In genomic region chr10:79069325-79070090, GRCh38 we compare ENCODE assay signal across 8 cellular contexts. TPM values are rescaled to one million over a fixed set of nuclear protein-coding genes. Genes with fewer than 3 reads are reported as not detected.
A peak's percentile ranks its signal among the peaks of the same experiment; 100 is the strongest.
DNase-seq lines count a peak whose midpoint lies in the region; ATAC-seq and TF ChIP-seq lines count a peak whose summit lies in the region.

No MANE protein-coding gene starts in this region.

- CTCF ChIA-PET in Caco-2 (lab: Charles Lee): interaction anchor here (0.7 to 2.2 kb wide), 3 partner anchors 10 to 126 kb away, joined by 3 to 11 read pairs (median 5); no protein-coding TSS in a partner anchor
- CTCF ChIA-PET in activated CD8-positive, alpha-beta memory T cell treated with anti-CD3 and anti-CD28 coated beads, Interleukin-2, amount 10 ng/mL, durations not matched to agents 7 days and 5 days (lab: Charles Lee): interaction anchor here (0.8 to 5.2 kb wide), 5 partner anchors 80 to 136 kb away, joined by 3 to 27 read pairs (median 4); no protein-coding TSS in a partner anchor

- H3K9ac ChIP-seq in Karpas-422 (ENCODE audit: low read length): peak overlapping the region; percentile 77

- H3K4me2 ChIP-seq in Karpas-422 (ENCODE audit: low read depth, low read length, poor library complexity, severe bottlenecking): peak overlapping the region; percentile 100

- peaks cover 26% of the 10 kb centered on the region for H3K36me3 Mint-ChIP-seq in Caco-2 (ENCODE audit: insufficient read depth, unreplicated experiment)
- no peaks in the 10 kb centered on the region for H3K36me3 Mint-ChIP-seq in activated CD8-positive, alpha-beta memory T cell treated with anti-CD3 and anti-CD28 coated beads, Interleukin-2, amount 10 ng/mL, durations not matched to agents 7 days and 5 days

- no peaks in the 10 kb centered on the region for H3K27me3 ChIP-seq in Caco-2 (replicated peaks; ENCODE audit: control insufficient read depth, insufficient read depth, low read length)
- H3K27me3 ChIP-seq in Karpas-422 (ENCODE audit: low read length): 0 out of 2 replicates have a peak, but pooled peaks cover 3% of the 10 kb centered on the region
- no peaks in the 10 kb centered on the region for H3K27me3 ChIP-seq in muscle layer of duodenum (ENCODE audit: low read depth, low read length)
- no peaks in the 10 kb centered on the region for H3K27me3 ChIP-seq in tibial artery

- H3K27ac ChIP-seq in Karpas-422 (ENCODE audit: low read length) (0 out of 2 replicates have a peak overlapping the region, but pooled peaks have one; percentile 30), muscle layer of duodenum (ENCODE audit: low read length) (peak overlapping the region; percentile 80), tibial artery (peak overlapping the region; percentile 97 to 100)

- H3K27ac Mint-ChIP-seq in Caco-2 (ENCODE audit: unreplicated experiment): peak overlapping the region; percentile 89
- peak overlapping the region; percentile 77 for H3K27ac Mint-ChIP-seq in activated CD8-positive, alpha-beta memory T cell treated with anti-CD3 and anti-CD28 coated beads, Interleukin-2, amount 10 ng/mL, durations not matched to agents 7 days and 5 days

- no peaks in the 10 kb centered on the region for H3K9me2 ChIP-seq in Karpas-422 (replicated peaks; ENCODE audit: insufficient read depth, low read length)

- no peaks in the 10 kb centered on the region for H3K27me3 Mint-ChIP-seq in Caco-2 (ENCODE audit: insufficient read depth, unreplicated experiment)
- peaks cover 20% of the 10 kb centered on the region for H3K27me3 Mint-ChIP-seq in activated CD8-positive, alpha-beta memory T cell treated with anti-CD3 and anti-CD28 coated beads, Interleukin-2, amount 10 ng/mL, durations not matched to agents 7 days and 5 days

- H3K9me3 ChIP-seq in Caco-2: no peaks in the 10 kb centered on the region
- no peaks in the 10 kb centered on the region for H3K9me3 ChIP-seq in Karpas-422 (ENCODE audit: low read length)
- H3K9me3 ChIP-seq in muscle layer of duodenum (ENCODE audit: control insufficient read depth in 1 of 2, low read length in 2 of 2): no peaks in the 10 kb centered on the region
- H3K9me3 ChIP-seq in tibial artery: no peaks in the 10 kb centered on the region

- no peaks in the 10 kb centered on the region for H3K79me2 ChIP-seq in Karpas-422 (ENCODE audit: low read length)

- peaks cover 37% of the 10 kb centered on the region for H4K20me1 ChIP-seq in Karpas-422 (ENCODE audit: insufficient read depth, low read depth, low read length)

- TF ChIP-seq CTCF in Caco-2 (IDR thresholded peaks at IDR 0.05; ENCODE audit: insufficient read depth in 1 of 2, low read depth in 1 of 2, low read length in 1 of 2, severe bottlenecking in 1 of 2, unreplicated experiment in 1 of 2) (peak in 1 of 2 experiments; percentile 2), epithelial cell of esophagus (IDR thresholded peaks at IDR 0.05; ENCODE audit: insufficient read depth, low read depth, low read length, missing control alignments) (no peak), tibial artery (IDR thresholded peaks at IDR 0.05) (no peak)

- intact Hi-C loops in Caco-2 (cut with micrococcal nuclease; ENCODE audit: unreplicated experiment): loop anchor here (2.0 to 10.0 kb wide), 7 partner anchors 57 to 857 kb away; no protein-coding TSS in a partner anchor
- intact Hi-C loops in tibial artery (cut with DNase I; ENCODE audit: low total_unique reads): loop anchor here (2.0 to 5.0 kb wide), 4 partner anchors 88 to 382 kb away; no protein-coding TSS in a partner anchor

- TSS peak; percentile 9 for BruUV-seq in Caco-2 (replicated peaks; lab: Mats Ljungman, UMichigan)

- 0 out of 2 replicates have a peak overlapping the region, but pooled peaks have one; percentile 78 for H2AFZ ChIP-seq in Karpas-422 (ENCODE audit: low read length)

- H3K4me3 ChIP-seq in Caco-2 (ENCODE audit: low read depth, low read length) (peak overlapping the region; percentile 82), Karpas-422 (ENCODE audit: low read length) (peak overlapping the region; percentile 93), epithelial cell of esophagus (ENCODE audit: low read length) (peak overlapping the region; percentile 84), muscle layer of duodenum (ENCODE audit: low read depth in 1 of 2, low read length in 2 of 2) (peak overlapping the region; percentile 89 to 96), tibial artery (peak overlapping the region; percentile 70 to 95)

- peak; percentile 18 for ATAC-seq in GM21619 (IDR thresholded peaks at IDR 0.05; ENCODE audit: unreplicated experiment)
- ATAC-seq in activated CD8-positive, alpha-beta memory T cell treated with anti-CD3 and anti-CD28 coated beads, Interleukin-2, amount 10 ng/mL, durations not matched to agents 7 days and 5 days: peak; percentile 18

- POLR2A ChIA-PET in Caco-2 (lab: Charles Lee): no interaction called here

- H3K4me3 Mint-ChIP-seq in Caco-2 (ENCODE audit: unreplicated experiment): peak overlapping the region; percentile 74
- peak overlapping the region; percentile 91 for H3K4me3 Mint-ChIP-seq in activated CD8-positive, alpha-beta memory T cell treated with anti-CD3 and anti-CD28 coated beads, Interleukin-2, amount 10 ng/mL, durations not matched to agents 7 days and 5 days

- H3K4me1 Mint-ChIP-seq in Caco-2 (ENCODE audit: low read depth, unreplicated experiment): peaks cover 21% of the 10 kb centered on the region
- peaks cover 16% of the 10 kb centered on the region for H3K4me1 Mint-ChIP-seq in activated CD8-positive, alpha-beta memory T cell treated with anti-CD3 and anti-CD28 coated beads, Interleukin-2, amount 10 ng/mL, durations not matched to agents 7 days and 5 days

- peak in 1 of 2 experiments; percentile 48 for DNase-seq in Caco-2
- peak; percentile 65 for DNase-seq in Karpas-422
- peak; percentile 66 for DNase-seq in activated CD8-positive, alpha-beta memory T cell treated with anti-CD3 and anti-CD28 coated beads, Interleukin-2, amount 10 ng/mL, durations not matched to agents 7 days and 5 days
- DNase-seq in epithelial cell of esophagus (ENCODE audit: low read depth): peak; percentile 64
- DNase-seq in tibial artery: peak; percentile 60 to 85
- no peak for DNase-seq in SKM-1 treated with dmso at 0.1 percent for 144 hours (lab: John Stamatoyannopoulos, UW; ENCODE audit: unreplicated experiment)

- no peaks in the 10 kb centered on the region for H3K36me3 ChIP-seq in Caco-2 (ENCODE audit: control insufficient read depth, insufficient read depth, low read length)
- no peaks in the 10 kb centered on the region for H3K36me3 ChIP-seq in Karpas-422 (ENCODE audit: insufficient read depth, low read length)
- no peaks in the 10 kb centered on the region for H3K36me3 ChIP-seq in muscle layer of duodenum (ENCODE audit: control insufficient read depth in 1 of 2, insufficient read depth in 2 of 2, low read length in 2 of 2)
- no peaks in the 10 kb centered on the region for H3K36me3 ChIP-seq in tibial artery

- H3K9me3 Mint-ChIP-seq in Caco-2 (ENCODE audit: unreplicated experiment): no peaks in the 10 kb centered on the region
- H3K9me3 Mint-ChIP-seq in activated CD8-positive, alpha-beta memory T cell treated with anti-CD3 and anti-CD28 coated beads, Interleukin-2, amount 10 ng/mL, durations not matched to agents 7 days and 5 days (ENCODE audit: low read depth): no peaks in the 10 kb centered on the region

- H3K4me1 ChIP-seq in Caco-2 (peaks cover 43% of the 10 kb centered on the region), Karpas-422 (ENCODE audit: low read length) (peaks cover 32% of the 10 kb centered on the region), muscle layer of duodenum (ENCODE audit: control insufficient read depth in 1 of 2, insufficient read depth in 2 of 2, low read length in 2 of 2) (peaks cover 27 to 41% of the 10 kb centered on the region in 2 donors), tibial artery (peaks cover 9 to 56% (median 42%) of the 10 kb centered on the region in 4 donors)

RNA-seq across cellular contexts. Expression of gene ZMIZ1, which starts 0.7 kb away (rescaled TPM):
- 42.3 and 43.7 TPM in 2 replicates for total RNA-seq in Caco-2 (2022)
- total RNA-seq in Karpas-422 (2014; rRNA removed; shearing (Covaris generic); ENCODE audit: low replicate concordance): 63.0 and 73.1 TPM in 2 replicates
- total RNA-seq in activated CD8-positive, alpha-beta memory T cell treated with anti-CD3 and anti-CD28 coated beads, Interleukin-2, amount 10 ng/mL, durations not matched to agents 7 days and 5 days: 10 to 100 TPM; 52.7 to 71.5 TPM

Comparison
In these comparisons a context has a peak if more than half of its experiments do, and no peak if none do; other contexts are left out.
1. H3K27ac ChIP-seq: peak in every context shown above with its lines; median percentile 98 in tibial artery; 80 in muscle layer of duodenum; 30 in Karpas-422.